Comparison of ENCODE assay signal across 17 cellular contexts in the genomic region with DNA sequence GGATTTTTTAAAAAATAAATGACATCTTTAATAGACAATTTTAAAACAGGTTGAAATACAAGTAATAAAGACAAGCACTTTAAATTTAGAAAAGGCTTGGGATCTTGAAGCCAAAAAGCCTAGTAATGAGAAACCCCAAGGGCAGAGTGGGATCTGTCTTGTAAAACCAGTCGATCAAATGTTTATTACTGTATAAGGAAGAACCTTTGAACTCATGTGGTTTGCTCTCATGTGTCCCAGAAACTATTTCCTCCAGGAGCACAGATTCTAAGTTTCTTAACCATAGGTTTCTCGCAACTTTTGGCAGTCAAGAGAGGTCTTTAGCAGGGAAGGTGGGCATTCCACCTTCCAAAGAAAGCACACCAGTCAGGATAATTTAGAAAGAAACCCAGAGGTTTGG.
A peak's percentile ranks its signal among the peaks of the same experiment; 100 is the strongest.
DNase-seq lines count a peak whose midpoint lies in the region; ATAC-seq and TF ChIP-seq lines count a peak whose summit lies in the region.
"Had no signal": no experiment of that assay in that cellular context is flagged by ENCODE, and none has a peak within 500 bp of the region (broad histone marks: within the 10 kb centered on the region; RNA-seq: fewer than 3 reads in every experiment).

No MANE protein-coding gene starts in this region.

- no peaks in the 10 kb centered on the region for H3F3A ChIP-seq in PC-3 (ENCODE audit: low read length, unreplicated experiment)

- DNase-seq in ELR (ENCODE audit: low read depth): peak; percentile 11
- DNase-seq in PC-3: peak; percentile 58
- peak; percentile 44 for DNase-seq in renal cortical epithelial cell (ENCODE audit: low read depth)
- DNase-seq in epidermal melanocyte (ENCODE audit: insufficient read length, low spot score): no peak
- no peak for DNase-seq in NCI-H1930 (lab: John Stamatoyannopoulos, UW)
- no peak for DNase-seq in NCI-H187 treated with DMSO at 0.1 percent for 48 hours (lab: John Stamatoyannopoulos, UW)
- DNase-seq: ACHN; CD4-positive, alpha-beta memory T cell; DND-41; NCI-H1105; NCI-H187; NCI-H2171 treated with DMSO at 0.1 percent for 48 hours; RPMI8226; SJCRH30 had no signal

- BruUV-seq in PC-3 (replicated peaks; lab: Mats Ljungman, UMichigan): no TSS peak

- POLR2A ChIA-PET in PC-3 (lab: Charles Lee; ENCODE audit: unreplicated experiment): no interaction called here

- no peak for TF ChIP-seq CTCF in PC-3 (conservative IDR thresholded peaks at IDR 0.05; ENCODE audit: low read depth, low read length)

- no peak overlapping the region for H3K27ac ChIP-seq in PC-3 (ENCODE audit: low read length)
- peak overlapping the region; percentile 83 to 89 for H3K27ac ChIP-seq in esophagus (ENCODE audit: low read depth in 2 of 2, low read length in 1 of 2)
- H3K27ac ChIP-seq: SJCRH30 had no signal

- no peaks in the 10 kb centered on the region for H3K9me2 ChIP-seq in PC-3 (replicated peaks; ENCODE audit: low read length)

- intact Hi-C loops in PC-3 (cut with micrococcal nuclease): no loop called here

- no peak overlapping the region for H2AFZ ChIP-seq in PC-3 (ENCODE audit: low read length)

- H3K27me3 ChIP-seq in PC-3 (ENCODE audit: low read length): no peaks in the 10 kb centered on the region
- no peaks in the 10 kb centered on the region for H3K27me3 ChIP-seq in esophagus (ENCODE audit: control insufficient read depth in 1 of 2, insufficient read depth in 2 of 2, low read length in 2 of 2)
- H3K27me3 ChIP-seq: SJCRH30 had no signal

- CTCF ChIA-PET in PC-3 (lab: Charles Lee): no interaction called here

- H4K20me1 ChIP-seq in PC-3 (ENCODE audit: low read length): no peaks in the 10 kb centered on the region

- no peak overlapping the region for H3K9ac ChIP-seq in PC-3 (ENCODE audit: low read length)

- H3K9me3 ChIP-seq in PC-3 (ENCODE audit: low read length) (no peaks in the 10 kb centered on the region), esophagus (ENCODE audit: control insufficient read depth in 2 of 2, insufficient read depth in 1 of 2, low read depth in 1 of 2, low read length in 1 of 2) (peaks cover 3 to 6% of the 10 kb centered on the region in 2 donors)
- H3K9me3 ChIP-seq: HAP-1, SJCRH30 had no signal

- H3K79me2 ChIP-seq in PC-3 (ENCODE audit: low read length): no peaks in the 10 kb centered on the region

- peak overlapping the region; percentile 10; the same call in 1 of the 2 replicates for H3K4me2 ChIP-seq in PC-3 (ENCODE audit: low read length)

- no peak overlapping the region for H3K4me3 ChIP-seq in PC-3 (ENCODE audit: low read length)
- H3K4me3 ChIP-seq in esophagus (ENCODE audit: low read depth in 1 of 2, low read length in 2 of 2): no peak overlapping the region
- H3K4me3 ChIP-seq: HAP-1, SJCRH30 had no signal

- ATAC-seq in PC-3 (no peak), GM19328 (IDR thresholded peaks at IDR 0.05; ENCODE audit: unreplicated experiment) (no peak)

- H3K4me1 ChIP-seq in PC-3 (ENCODE audit: insufficient read depth, low read length) (peaks cover 8% of the 10 kb centered on the region; the same call in 1 of the 2 replicates), esophagus (ENCODE audit: control insufficient read depth in 2 of 2, insufficient read depth in 2 of 2, low read length in 1 of 2) (peaks cover 0 to 9% of the 10 kb centered on the region in 2 donors)

- H3K36me3 ChIP-seq in PC-3 (ENCODE audit: low read depth, low read length) (no peaks in the 10 kb centered on the region), esophagus (ENCODE audit: control insufficient read depth in 2 of 2, insufficient read depth in 2 of 2, low read length in 1 of 2) (no peaks in the 10 kb centered on the region)
- H3K36me3 ChIP-seq: HAP-1, SJCRH30 had no signal

- WGBS in esophagus, 2 donors: 41 to 46% methylated on average over 2 of the region's 2 CpGs

Comparison
In these comparisons a context has a peak if more than half of its experiments do, and no peak if none do; other contexts are left out.
1. DNase-seq: peak in ELR (single experiment), PC-3 (single experiment) and renal cortical epithelial cell (single experiment); none in epidermal melanocyte (single experiment), NCI-H1930 (0 of 2) and NCI-H187 treated with DMSO at 0.1 percent for 48 hours (single experiment).